Comparison of ENCODE assay signal across 17 cellular contexts in the genomic region with DNA sequence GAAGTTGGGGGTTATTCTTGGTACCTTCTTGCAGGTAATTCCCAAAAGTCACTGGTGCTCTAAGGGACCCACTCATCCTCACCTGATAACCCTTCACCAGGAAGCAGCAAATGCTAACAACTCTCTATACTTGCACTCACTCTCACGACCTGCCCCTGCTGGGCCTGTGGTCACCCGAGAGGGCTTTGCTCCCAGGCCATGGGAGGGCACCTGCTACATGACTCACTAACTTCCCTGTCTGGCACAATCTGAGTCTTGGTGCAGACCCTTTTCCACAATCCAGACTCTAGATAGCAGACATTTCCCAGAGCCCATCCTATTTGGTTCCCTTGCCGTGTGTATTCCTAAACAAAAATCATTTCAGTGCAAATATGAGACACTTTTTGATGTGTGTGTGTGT.
"Had no signal": no experiment of that assay in that cellular context is flagged by ENCODE, and none has a peak within 500 bp of the region (broad histone marks: within the 10 kb centered on the region; RNA-seq: fewer than 3 reads in every experiment).

No MANE protein-coding gene starts in this region.

- H3K9me3 Mint-ChIP-seq: endodermal cell had no signal

- H3K36me3 ChIP-seq: cardiac muscle cell, left ventricle myocardium inferior, right lobe of liver, thyroid gland had no signal

- H3K9me3 ChIP-seq: right lobe of liver, thyroid gland had no signal

- H3K36me3 Mint-ChIP-seq: activated CD8-positive, alpha-beta memory T cell treated with anti-CD3 and anti-CD28 coated beads, Interleukin-2, amount 10 ng/mL, durations not matched to agents 7 days and 5 days; activated naive CD4-positive, alpha-beta T cell treated with anti-CD3 and anti-CD28 coated beads, Interleukin-2, amount 10 ng/mL, durations not matched to agents 7 days and 5 days; memory B cell had no signal

- ATAC-seq: activated CD8-positive, alpha-beta memory T cell treated with anti-CD3 and anti-CD28 coated beads, Interleukin-2, amount 10 ng/mL, durations not matched to agents 7 days and 5 days; right lobe of liver had no signal

- FAIRE-seq: islet of Langerhans had no signal

- H3K27me3 Mint-ChIP-seq: activated CD8-positive, alpha-beta memory T cell treated with anti-CD3 and anti-CD28 coated beads, Interleukin-2, amount 10 ng/mL, durations not matched to agents 7 days and 5 days; activated naive CD4-positive, alpha-beta T cell treated with anti-CD3 and anti-CD28 coated beads, Interleukin-2, amount 10 ng/mL, durations not matched to agents 7 days and 5 days; memory B cell had no signal

- H3K4me1 Mint-ChIP-seq: activated CD8-positive, alpha-beta memory T cell treated with anti-CD3 and anti-CD28 coated beads, Interleukin-2, amount 10 ng/mL, durations not matched to agents 7 days and 5 days; activated naive CD4-positive, alpha-beta T cell treated with anti-CD3 and anti-CD28 coated beads, Interleukin-2, amount 10 ng/mL, durations not matched to agents 7 days and 5 days; endodermal cell; memory B cell had no signal

- H3K27ac ChIP-seq: cardiac muscle cell, left ventricle myocardium inferior, right lobe of liver, thyroid gland, VCaP had no signal

- H3K27me3 ChIP-seq: cardiac muscle cell, right lobe of liver, thyroid gland had no signal

- DNase-seq: activated CD4-positive, alpha-beta T cell treated with anti-CD3 and anti-CD28 coated beads, Interleukin-2, amount 50 U/mL, for 48 hours; activated CD8-positive, alpha-beta memory T cell treated with anti-CD3 and anti-CD28 coated beads, Interleukin-2, amount 10 ng/mL, durations not matched to agents 7 days and 5 days; activated naive CD4-positive, alpha-beta T cell treated with anti-CD3 and anti-CD28 coated beads, Interleukin-2, amount 10 ng/mL, durations not matched to agents 7 days and 5 days; activated T-cell treated with anti-CD3 and anti-CD28 coated beads, Interleukin-2, amount 50 U/mL, for 1 hour; endodermal cell; left ventricle myocardium inferior; nephron progenitor cell; right lobe of liver; stimulated activated CD4-positive, alpha-beta T cell treated with anti-CD3 and anti-CD28 coated beads, Interleukin-12 subunit alpha, Interleukin-12 subunit beta, amount 100 ng/mL, for 4 hours; stimulated activated CD4-positive, alpha-beta T cell treated with anti-CD3 and anti-CD28 coated beads, Interleukin-2, amount 100 ng/mL, for 24 hours; T-helper 1 cell; thyroid gland had no signal

- H3K4me3 ChIP-seq: cardiac muscle cell, left ventricle myocardium inferior, right lobe of liver, thyroid gland had no signal

- H3K4me1 ChIP-seq: left ventricle myocardium inferior, right lobe of liver, thyroid gland had no signal

- H3K4me3 Mint-ChIP-seq: activated CD8-positive, alpha-beta memory T cell treated with anti-CD3 and anti-CD28 coated beads, Interleukin-2, amount 10 ng/mL, durations not matched to agents 7 days and 5 days; activated naive CD4-positive, alpha-beta T cell treated with anti-CD3 and anti-CD28 coated beads, Interleukin-2, amount 10 ng/mL, durations not matched to agents 7 days and 5 days; endodermal cell; memory B cell; nephron progenitor cell had no signal

- H3K27ac Mint-ChIP-seq: activated CD8-positive, alpha-beta memory T cell treated with anti-CD3 and anti-CD28 coated beads, Interleukin-2, amount 10 ng/mL, durations not matched to agents 7 days and 5 days; activated naive CD4-positive, alpha-beta T cell treated with anti-CD3 and anti-CD28 coated beads, Interleukin-2, amount 10 ng/mL, durations not matched to agents 7 days and 5 days; activated T-helper 2 cell treated with anti-CD3 and anti-CD28 coated beads, Interferon-gamma antibody, Interleukin-2, Interleukin-4, amounts not matched to agents 10 μg/mL and 5 μg/mL and 100 μg/mL, durations not matched to agents 14 hours and 24 hours and 36 hours; endodermal cell; memory B cell had no signal
